25 cellular contexts compared by ENCODE assay signal in the genomic region with DNA sequence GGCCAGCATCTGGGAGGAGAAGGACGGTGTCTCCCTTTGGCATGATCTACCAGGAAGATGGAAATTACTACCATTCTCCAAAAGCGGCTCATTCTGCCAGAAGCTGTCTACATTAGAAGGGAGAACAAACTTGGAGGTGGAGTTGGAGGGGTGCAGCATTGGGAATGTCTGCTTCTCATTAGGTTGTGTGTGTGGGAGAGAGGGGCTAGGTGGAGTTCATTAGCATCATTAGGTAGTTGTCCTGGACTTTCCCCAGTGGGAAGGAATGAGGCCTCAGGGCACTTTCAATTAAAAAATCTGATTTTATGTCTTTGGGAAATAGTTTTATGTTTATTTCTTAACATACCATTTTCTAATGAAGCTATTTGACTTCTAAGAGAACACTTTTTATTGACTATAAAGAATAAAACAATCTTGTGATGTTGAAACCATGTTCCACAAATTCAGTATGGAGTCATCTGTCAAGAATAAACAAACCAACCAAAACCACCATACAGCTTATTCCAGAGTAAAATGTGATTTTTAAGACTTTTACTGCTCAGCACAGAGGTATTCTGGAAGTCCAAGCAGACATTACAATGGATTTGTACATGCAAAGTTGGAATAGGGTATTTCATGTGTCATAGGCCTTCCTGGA.
"Had no signal": no experiment of that assay in that cellular context is flagged by ENCODE, and none has a peak within 500 bp of the region (broad histone marks: within the 10 kb centered on the region; RNA-seq: fewer than 3 reads in every experiment).

No MANE protein-coding gene starts in this region.

- H3K4me1 Mint-ChIP-seq: T-helper 17 cell had no signal

- H3K9me3 ChIP-seq: testis had no signal

- H3K27ac Mint-ChIP-seq: activated B cell treated with CpG ODN at 0.5 μM for 24 hours; activated CD4-positive, alpha-beta T cell treated with anti-CD3 and anti-CD28 coated beads for 36 hours; activated naive CD4-positive, alpha-beta T cell treated with anti-CD3 and anti-CD28 coated beads, Interleukin-2, amount 50 U/mL, for 72 hours; activated T-cell treated with anti-CD3 and anti-CD28 coated beads, Interleukin-2, amount 50 U/mL, for 24 hours; activated T-helper 17 cell treated with anti-CD3 and anti-CD28 coated beads, Interleukin-2, amount 50 U/mL, for 72 hours; immature natural killer cell; nephron progenitor cell; stimulated activated naive B cell treated with anti-CD40 and anti-IgM and Interleukin-4, amounts not matched to agents 10 μg/mL and 1 μg/mL and 100 μg/mL, for 72 hours; T-helper 17 cell had no signal

- DNase-seq: activated B cell treated with CpG ODN at 0.5 μM for 24 hours; activated CD4-positive, alpha-beta T cell treated with anti-CD3 and anti-CD28 coated beads for 36 hours; activated CD4-positive, alpha-beta T cell treated with anti-CD3 and anti-CD28 coated beads, Interleukin-2, amount 50 U/mL, for 4 hours; activated CD8-positive, alpha-beta memory T cell treated with anti-CD3 and anti-CD28 coated beads for 24 hours; activated CD8-positive, alpha-beta memory T cell treated with anti-CD3 and anti-CD28 coated beads, Interleukin-2, amount 50 U/mL, for 4 hours; activated T-cell treated with anti-CD3 and anti-CD28 coated beads, Interleukin-2, amount 50 U/mL, for 24 hours; adrenal gland; brain microvascular endothelial cell; caudate nucleus; dermis blood vessel endothelial cell; effector CD8-positive, alpha-beta T cell; foreskin keratinocyte; immature natural killer cell; nephron progenitor cell; sigmoid colon; stimulated activated CD4-positive, alpha-beta T cell treated with anti-CD3 and anti-CD28 coated beads, Interleukin-2, amount 100 ng/mL, for 48 hours; stimulated activated CD8-positive, alpha-beta memory T cell treated with anti-CD3 and anti-CD28 coated beads, Interleukin-4, amount 100 ng/mL, for 48 hours; stimulated activated naive B cell treated with anti-CD40 and anti-IgM and Interleukin-4, amounts not matched to agents 10 μg/mL and 1 μg/mL and 100 μg/mL, for 72 hours; T-helper 17 cell; testis; trophoblast cell had no signal

- H3K4me1 ChIP-seq: adrenal gland, ascending aorta, foreskin keratinocyte, testis had no signal

- H3K27me3 ChIP-seq: adrenal gland, ascending aorta, brain microvascular endothelial cell, esophagus muscularis mucosa, foreskin keratinocyte, sigmoid colon, testis had no signal

- H3K4me3 ChIP-seq: adrenal gland, ascending aorta, esophagus muscularis mucosa, sigmoid colon, testis had no signal

- H3K27ac ChIP-seq: adrenal gland, ascending aorta, brain microvascular endothelial cell, esophagus muscularis mucosa, foreskin keratinocyte, sigmoid colon, testis had no signal

- H3K36me3 ChIP-seq: adrenal gland, ascending aorta, brain microvascular endothelial cell, esophagus muscularis mucosa, sigmoid colon had no signal

- H3K4me3 Mint-ChIP-seq: activated B cell treated with CpG ODN at 0.5 μM for 24 hours; activated CD4-positive, alpha-beta T cell treated with anti-CD3 and anti-CD28 coated beads for 36 hours; activated T-cell treated with anti-CD3 and anti-CD28 coated beads, Interleukin-2, amount 50 U/mL, for 24 hours; activated T-helper 17 cell treated with anti-CD3 and anti-CD28 coated beads, Interleukin-2, amount 50 U/mL, for 72 hours; immature natural killer cell; nephron progenitor cell; stimulated activated naive B cell treated with anti-CD40 and anti-IgM and Interleukin-4, amounts not matched to agents 10 μg/mL and 1 μg/mL and 100 μg/mL, for 72 hours; T-helper 17 cell had no signal
